ENCODE assay signal across 24 cellular contexts in genomic region chr1:153926405-153926804, GRCh38. TPM values are rescaled to one million over a fixed set of nuclear protein-coding genes. Genes with fewer than 3 reads are reported as not detected.
DNase-seq lines count a peak whose midpoint lies in the region; ATAC-seq, FAIRE-seq and TF ChIP-seq lines count a peak whose summit lies in the region.
"Had no signal": no experiment of that assay in that cellular context is flagged by ENCODE, and none has a peak within 500 bp of the region (broad histone marks: within the 10 kb centered on the region; RNA-seq: fewer than 3 reads in every experiment).

No MANE protein-coding gene starts in this region.

- WGBS in K562 (ENCODE audit: insufficient coverage, low coverage, missing lambda C conversion rate), result 65% methylated on average over 4 of the region's 4 CpGs

- TF ChIP-seq CTCF in K562 (IDR thresholded peaks at IDR 0.05 in 2 of 3, conservative IDR thresholded peaks at IDR 0.05 in 1 of 3; ENCODE audit: insufficient read depth in 2 of 3, low read depth in 1 of 3, low read length in 3 of 3), result no peak

- no peak overlapping the region for H3K9ac ChIP-seq in K562 (ENCODE audit: insufficient read depth in 1 of 2, low read depth in 2 of 2, low read length in 2 of 2)

- peaks cover 16% of the 10 kb centered on the region; the same call in 2 of the 3 replicates for H3K36me3 ChIP-seq in K562 (ENCODE audit: control insufficient read depth, insufficient read depth, low read length)

- H3K27me3 ChIP-seq in K562 (ENCODE audit: control insufficient read depth in 2 of 2, insufficient read depth in 2 of 2, low read length in 2 of 2), result no peaks in the 10 kb centered on the region
- H3K27me3 ChIP-seq: BLaER1 treated with 17β-estradiol and CSF1 and Interleukin-3, amounts not matched to agents 10 nM and 100 nM had no signal

- H3K27me3 Mint-ChIP-seq in activated naive CD4-positive, alpha-beta T cell treated with anti-CD3 and anti-CD28 coated beads, Interleukin-2, amount 50 U/mL, for 24 hours, result no peaks in the 10 kb centered on the region
- peaks cover 6% of the 10 kb centered on the region for H3K27me3 Mint-ChIP-seq in activated naive CD4-positive, alpha-beta T cell treated with anti-CD3 and anti-CD28 coated beads, Interleukin-2, amount 10 ng/mL, durations not matched to agents 7 days and 5 days

- in situ Hi-C loops in K562 (cut with MboI), result no loop called here

- POLR2A ChIA-PET in K562 (lab: Yijun Ruan, JAX), result interaction anchor here (1.2 kb wide), 1 partner anchor 44 kb away, joined by 3 read pairs; no protein-coding TSS in a partner anchor

- no peaks in the 10 kb centered on the region for H3K9me1 ChIP-seq in K562 (ENCODE audit: control insufficient read depth, insufficient read depth, low read length)

- H3K4me3 ChIP-seq in K562, result no peak overlapping the region
- H3K4me3 ChIP-seq: A549; BLaER1 treated with 17β-estradiol and CSF1 and Interleukin-3, amounts not matched to agents 10 nM and 100 nM; GM23338 had no signal

- no peaks in the 10 kb centered on the region for H3K9me3 ChIP-seq in K562 (replicated peaks; ENCODE audit: control insufficient read depth, insufficient read depth, low read depth, low read length)
- H3K9me3 ChIP-seq: A549; BLaER1 treated with 17β-estradiol and CSF1 and Interleukin-3, amounts not matched to agents 10 nM and 100 nM had no signal

- no peak overlapping the region for H3K4me2 ChIP-seq in K562 (ENCODE audit: insufficient read depth, low read length)
- H3K4me2 ChIP-seq: A549, GM23338 had no signal

- peaks cover 9% of the 10 kb centered on the region for H3K79me2 ChIP-seq in K562 (ENCODE audit: control insufficient read depth, insufficient read depth, low read length)

- DNase-seq in activated naive CD4-positive, alpha-beta T cell treated with anti-CD3 and anti-CD28 coated beads, Interleukin-2, amount 10 ng/mL, durations not matched to agents 7 days and 5 days, result no peak
- DNase-seq in K562 (ENCODE audit: extremely low read depth in 1 of 4, low spot score in 3 of 4) (no peak), substantia nigra (lab: John Stamatoyannopoulos, UW) (no peak), sciatic nerve (ENCODE audit: low spot score) (no peak)
- no peak for DNase-seq in activated CD4-positive, alpha-beta T cell treated with anti-CD3 and anti-CD28 coated beads, Interleukin-2, amount 50 U/mL, for 4 hours
- DNase-seq: Calu3; CD8-positive, alpha-beta T cell; DMS 273 treated with DMSO at 0.1 percent for 48 hours; DMS53; DND-41; EL; HCEC 1CT; HFFc6; IMR-90; KBM-7 had no signal

- H3K27ac Mint-ChIP-seq in activated naive CD4-positive, alpha-beta T cell treated with anti-CD3 and anti-CD28 coated beads, Interleukin-2, amount 50 U/mL, for 24 hours, result peak overlapping the region; percentile 8
- H3K27ac Mint-ChIP-seq in activated naive CD4-positive, alpha-beta T cell treated with anti-CD3 and anti-CD28 coated beads, Interleukin-2, amount 10 ng/mL, durations not matched to agents 7 days and 5 days, result no peak overlapping the region
- H3K27ac Mint-ChIP-seq: CD8-positive, alpha-beta T cell; GM23338; HFFc6 had no signal

- ATAC-seq in K562, result no peak
- ATAC-seq in sciatic nerve, result no peak
- ATAC-seq: A549; CD8-positive, alpha-beta T cell; GM23338 had no signal

- no peak overlapping the region for H3K4me3 Mint-ChIP-seq in activated naive CD4-positive, alpha-beta T cell treated with anti-CD3 and anti-CD28 coated beads, Interleukin-2, amount 50 U/mL, for 24 hours
- H3K4me3 Mint-ChIP-seq in activated naive CD4-positive, alpha-beta T cell treated with anti-CD3 and anti-CD28 coated beads, Interleukin-2, amount 10 ng/mL, durations not matched to agents 7 days and 5 days, result no peak overlapping the region
- H3K4me3 Mint-ChIP-seq: CD8-positive, alpha-beta T cell; GM23338; HFFc6 had no signal

- H3K4me1 Mint-ChIP-seq in activated naive CD4-positive, alpha-beta T cell treated with anti-CD3 and anti-CD28 coated beads, Interleukin-2, amount 50 U/mL, for 24 hours, result peaks cover 19% of the 10 kb centered on the region
- peaks cover 29% of the 10 kb centered on the region for H3K4me1 Mint-ChIP-seq in activated naive CD4-positive, alpha-beta T cell treated with anti-CD3 and anti-CD28 coated beads, Interleukin-2, amount 10 ng/mL, durations not matched to agents 7 days and 5 days

- no peaks in the 10 kb centered on the region for H3K36me3 Mint-ChIP-seq in activated naive CD4-positive, alpha-beta T cell treated with anti-CD3 and anti-CD28 coated beads, Interleukin-2, amount 50 U/mL, for 24 hours
- H3K36me3 Mint-ChIP-seq in activated naive CD4-positive, alpha-beta T cell treated with anti-CD3 and anti-CD28 coated beads, Interleukin-2, amount 10 ng/mL, durations not matched to agents 7 days and 5 days, result peaks cover 17% of the 10 kb centered on the region

- no peaks in the 10 kb centered on the region for H3K9me3 Mint-ChIP-seq in activated naive CD4-positive, alpha-beta T cell treated with anti-CD3 and anti-CD28 coated beads, Interleukin-2, amount 50 U/mL, for 24 hours
- no peaks in the 10 kb centered on the region for H3K9me3 Mint-ChIP-seq in activated naive CD4-positive, alpha-beta T cell treated with anti-CD3 and anti-CD28 coated beads, Interleukin-2, amount 10 ng/mL, durations not matched to agents 7 days and 5 days
- H3K9me3 Mint-ChIP-seq: CD8-positive, alpha-beta T cell; GM23338; HFFc6 had no signal

- no TSS peak for BruUV-seq in K562 (replicated peaks; lab: Mats Ljungman, UMichigan)

- no peak for TF ChIP-seq EP300 in K562 (IDR thresholded peaks at IDR 0.05; ENCODE audit: low read length)

- TF ChIP-seq POLR2A in K562 (conservative IDR thresholded peaks at IDR 0.05), result no peak

- FAIRE-seq in K562 (lab: Jason Lieb, UNC), result no peak
- FAIRE-seq: A549, GM12891, GM19239, H54 had no signal

- CTCF ChIA-PET in activated naive CD4-positive, alpha-beta T cell treated with anti-CD3 and anti-CD28 coated beads, Interleukin-2, amount 10 ng/mL, durations not matched to agents 7 days and 5 days (lab: Charles Lee), result no interaction called here
- CTCF ChIA-PET in K562 (lab: Yijun Ruan, JAX; ENCODE audit: low intra/inter-chr PET ratio), result no interaction called here

- H3K4me1 ChIP-seq in K562 (replicated peaks in 1 of 2; ENCODE audit: control insufficient read depth in 2 of 2, insufficient read depth in 2 of 2, low read length in 2 of 2), result peaks cover 0 to 4% of the 10 kb centered on the region in 2 experiments; a peak in 3 of 5 replicates

- intact Hi-C loops in K562 (cut with micrococcal nuclease) (no loop called here), sciatic nerve (cut with DNase I) (no loop called here)

- H4K20me1 ChIP-seq in K562 (replicated peaks; ENCODE audit: control insufficient read depth, insufficient read depth, low read length), result no peaks in the 10 kb centered on the region

- TF ChIP-seq RAD21 in K562 (CRISPR knock-in tag; conservative IDR thresholded peaks at IDR 0.05 in 1 of 2, IDR thresholded peaks at IDR 0.05 in 1 of 2), result no peak

- no peak overlapping the region for H3K27ac ChIP-seq in K562 (ENCODE audit: extremely low read depth, low read depth, low read length)
- H3K27ac ChIP-seq in substantia nigra (ENCODE audit: low read depth, low read length, poor library complexity, severe bottlenecking), result peak overlapping the region; percentile 99
- H3K27ac ChIP-seq: 22Rv1, A549, HL-60 had no signal

- H2AFZ ChIP-seq in K562 (ENCODE audit: low read depth, low read length), result peak overlapping the region; percentile 46; the same call in 1 of the 2 replicates
- H2AFZ ChIP-seq: GM23338 had no signal

RNA-seq across cellular contexts. Expression of gene GATAD2B, which starts 3.6 kb away (rescaled TPM):
- 26.9 and 41.3 TPM in 2 replicates for total RNA-seq in K562 (2011; cell fraction: chromatin; rRNA removed; ENCODE audit: low replicate concordance)
- 14.7 and 15.7 TPM in 2 replicates for total RNA-seq in K562 (2011; cell fraction: nucleolus; rRNA removed)
- total RNA-seq in K562 (2011; cell fraction: nucleoplasm; rRNA removed), result 46.3 and 60.1 TPM in 2 replicates
- total RNA-seq in K562 (2014; rRNA removed) (3.5 TPM in 2 replicates), K562 (2014; rRNA removed; fragmentation: Illumina TruSeq; extraction: Trizol) (4.9 and 6.3 TPM in 2 replicates), K562 (2015; rRNA removed; fragmentation: Illumina TruSeq; extraction: Trizol) (4.5 and 5.3 TPM in 2 replicates), K562 (2021) (35.0 and 40.2 TPM in 2 replicates), sciatic nerve (59.6 TPM)
- polyA plus RNA-seq in K562 (2011; rRNA removed) (4.7 and 6.7 TPM in 2 replicates), K562 (2014; fragmentation: Illumina TruSeq; extraction: Trizol) (13.9 and 14.8 TPM in 2 replicates), K562 (2014; fragmentation: Nextera tagmentation; extraction: Ambion mirVana) (1 to 10 TPM; 1.5 to 6.6 TPM), K562 (2014; rRNA removed) (7.8 and 9.0 TPM in 2 replicates)
- 5.3 and 5.5 TPM in 2 replicates for polyA plus RNA-seq in K562 (2011; cell fraction: cytosol; rRNA removed)
- polyA plus RNA-seq in K562 (2011; cell fraction: nucleus; rRNA removed), result 15.2 and 16.7 TPM in 2 replicates
- polyA plus RNA-seq in K562 (2012), result 6.6 and 7.6 TPM in 2 replicates
- polyA minus RNA-seq in K562 (2011; rRNA and poly(A)+ RNA removed), result 8.7 and 10.3 TPM in 2 replicates
- 16.0 and 22.3 TPM in 2 replicates for polyA minus RNA-seq in K562 (2011; cell fraction: cytosol; rRNA and poly(A)+ RNA removed)
- 5.0 and 9.1 TPM in 2 replicates for polyA minus RNA-seq in K562 (2011; cell fraction: nucleus; rRNA and poly(A)+ RNA removed)

RNA-seq across cellular contexts. Expression of gene DENND4B, which starts 20.1 kb away (rescaled TPM):
- total RNA-seq in K562 (2011; cell fraction: chromatin; rRNA removed; ENCODE audit: low replicate concordance), result 519 and 1,217 TPM in 2 replicates
- 693 and 731 TPM in 2 replicates for total RNA-seq in K562 (2011; cell fraction: nucleolus; rRNA removed)
- total RNA-seq in K562 (2011; cell fraction: nucleoplasm; rRNA removed), result 509 and 519 TPM in 2 replicates
- total RNA-seq in K562 (2014; rRNA removed), result 20.2 and 21.7 TPM in 2 replicates
- total RNA-seq in K562 (2014; rRNA removed; fragmentation: Illumina TruSeq; extraction: Trizol), result 11.0 and 15.6 TPM in 2 replicates
- 21.0 and 23.1 TPM in 2 replicates for total RNA-seq in K562 (2015; rRNA removed; fragmentation: Illumina TruSeq; extraction: Trizol)
- total RNA-seq in K562 (2021), result 70.0 and 80.5 TPM in 2 replicates
- polyA plus RNA-seq in K562 (2011; rRNA removed), result 28.8 and 75.9 TPM in 2 replicates
- polyA plus RNA-seq in K562 (2011; cell fraction: cytosol; rRNA removed), result 28.0 and 43.8 TPM in 2 replicates
- polyA plus RNA-seq in K562 (2011; cell fraction: nucleus; rRNA removed), result 734 and 802 TPM in 2 replicates
- 45.4 and 65.7 TPM in 2 replicates for polyA plus RNA-seq in K562 (2012)
- 47.4 and 52.5 TPM in 2 replicates for polyA plus RNA-seq in K562 (2014; fragmentation: Illumina TruSeq; extraction: Trizol)
- polyA plus RNA-seq in K562 (2014; fragmentation: Nextera tagmentation; extraction: Ambion mirVana), result 10 to 100 TPM in 1 of 2 experiments, 1 to 10 TPM in 1; 9.5 to 13.4 TPM
- polyA plus RNA-seq in K562 (2014; rRNA removed), result 63.3 and 74.0 TPM in 2 replicates
- 17.3 and 28.6 TPM in 2 replicates for polyA minus RNA-seq in K562 (2011; rRNA and poly(A)+ RNA removed)
- polyA minus RNA-seq in K562 (2011; cell fraction: cytosol; rRNA and poly(A)+ RNA removed), result 35.8 and 41.5 TPM in 2 replicates
- 191 and 272 TPM in 2 replicates for polyA minus RNA-seq in K562 (2011; cell fraction: nucleus; rRNA and poly(A)+ RNA removed)
- total RNA-seq in sciatic nerve, result 78.9 TPM

RNA-seq across cellular contexts. Expression of gene CRTC2, which starts 32.0 kb away (rescaled TPM):
- total RNA-seq in K562 (2011; cell fraction: chromatin; rRNA removed; ENCODE audit: low replicate concordance), result 62.1 and 111 TPM in 2 replicates
- total RNA-seq in K562 (2011; cell fraction: nucleolus; rRNA removed), result 38.7 and 54.5 TPM in 2 replicates
- total RNA-seq in K562 (2011; cell fraction: nucleoplasm; rRNA removed), result 51.0 and 73.5 TPM in 2 replicates
- 7.7 and 8.5 TPM in 2 replicates for total RNA-seq in K562 (2014; rRNA removed)
- total RNA-seq in K562 (2014; rRNA removed; fragmentation: Illumina TruSeq; extraction: Trizol), result 5.6 TPM in 2 replicates
- total RNA-seq in K562 (2015; rRNA removed; fragmentation: Illumina TruSeq; extraction: Trizol), result 10.2 and 10.4 TPM in 2 replicates
- 23.8 and 26.4 TPM in 2 replicates for total RNA-seq in K562 (2021)
- polyA plus RNA-seq in K562 (2011; rRNA removed), result 13.3 and 26.5 TPM in 2 replicates
- polyA plus RNA-seq in K562 (2011; cell fraction: cytosol; rRNA removed), result 23.6 and 27.7 TPM in 2 replicates
- 87.5 and 92.0 TPM in 2 replicates for polyA plus RNA-seq in K562 (2011; cell fraction: nucleus; rRNA removed)
- 19.4 and 28.0 TPM in 2 replicates for polyA plus RNA-seq in K562 (2012)
- 24.0 TPM in 2 replicates for polyA plus RNA-seq in K562 (2014; fragmentation: Illumina TruSeq; extraction: Trizol)
- 1 to 10 TPM; 2.7 to 3.3 TPM for polyA plus RNA-seq in K562 (2014; fragmentation: Nextera tagmentation; extraction: Ambion mirVana)
- 18.9 and 24.0 TPM in 2 replicates for polyA plus RNA-seq in K562 (2014; rRNA removed)
- polyA minus RNA-seq in K562 (2011; rRNA and poly(A)+ RNA removed), result 13.9 and 22.4 TPM in 2 replicates
- 15.3 and 34.3 TPM in 2 replicates for polyA minus RNA-seq in K562 (2011; cell fraction: cytosol; rRNA and poly(A)+ RNA removed)
- 21.1 and 33.1 TPM in 2 replicates for polyA minus RNA-seq in K562 (2011; cell fraction: nucleus; rRNA and poly(A)+ RNA removed)
- 58.1 TPM for total RNA-seq in sciatic nerve

RNA-seq across cellular contexts. Expression of gene SLC39A1, which starts 36.9 kb away (rescaled TPM):
- total RNA-seq in K562 (2011; cell fraction: chromatin; rRNA removed; ENCODE audit: low replicate concordance), result 31.6 and 67.2 TPM in 2 replicates
- 106 and 118 TPM in 2 replicates for total RNA-seq in K562 (2011; cell fraction: nucleolus; rRNA removed)
- total RNA-seq in K562 (2011; cell fraction: nucleoplasm; rRNA removed), result 87.4 and 103 TPM in 2 replicates
- total RNA-seq in K562 (2014; rRNA removed) (81.1 and 88.3 TPM in 2 replicates), K562 (2014; rRNA removed; fragmentation: Illumina TruSeq; extraction: Trizol) (43.0 and 45.3 TPM in 2 replicates), K562 (2015; rRNA removed; fragmentation: Illumina TruSeq; extraction: Trizol) (62.5 and 62.7 TPM in 2 replicates), K562 (2021) (70.2 and 70.6 TPM in 2 replicates), sciatic nerve (73.9 TPM)
- polyA plus RNA-seq in K562 (2011; rRNA removed) (52.9 and 61.3 TPM in 2 replicates), K562 (2014; fragmentation: Illumina TruSeq; extraction: Trizol) (72.8 and 84.3 TPM in 2 replicates), K562 (2014; fragmentation: Nextera tagmentation; extraction: Ambion mirVana) (10 to 100 TPM in 1 of 2 experiments, 1 to 10 TPM in 1; 9.9 to 12.9 TPM), K562 (2014; rRNA removed) (69.5 and 76.1 TPM in 2 replicates)
- 98.7 and 108 TPM in 2 replicates for polyA plus RNA-seq in K562 (2011; cell fraction: cytosol; rRNA removed)
- 34.7 and 36.6 TPM in 2 replicates for polyA plus RNA-seq in K562 (2011; cell fraction: nucleus; rRNA removed)
- polyA plus RNA-seq in K562 (2012), result 65.9 and 66.7 TPM in 2 replicates
- polyA minus RNA-seq in K562 (2011; rRNA and poly(A)+ RNA removed), result 43.9 and 46.0 TPM in 2 replicates
- 37.1 and 42.1 TPM in 2 replicates for polyA minus RNA-seq in K562 (2011; cell fraction: cytosol; rRNA and poly(A)+ RNA removed)
- polyA minus RNA-seq in K562 (2011; cell fraction: nucleus; rRNA and poly(A)+ RNA removed), result 15.1 and 25.0 TPM in 2 replicates

RNA-seq across cellular contexts. Expression of gene CREB3L4, which starts 41.3 kb away (rescaled TPM):
- total RNA-seq in K562 (2011; cell fraction: chromatin; rRNA removed; ENCODE audit: low replicate concordance), result 34.5 and 62.3 TPM in 2 replicates
- 45.7 and 50.8 TPM in 2 replicates for total RNA-seq in K562 (2011; cell fraction: nucleolus; rRNA removed)
- total RNA-seq in K562 (2011; cell fraction: nucleoplasm; rRNA removed), result 31.9 and 42.5 TPM in 2 replicates
- total RNA-seq in K562 (2014; rRNA removed) (13.5 and 13.9 TPM in 2 replicates), K562 (2014; rRNA removed; fragmentation: Illumina TruSeq; extraction: Trizol) (10.7 and 11.3 TPM in 2 replicates), K562 (2015; rRNA removed; fragmentation: Illumina TruSeq; extraction: Trizol) (9.6 and 9.9 TPM in 2 replicates), K562 (2021) (11.1 and 12.7 TPM in 2 replicates), sciatic nerve (11.8 TPM)
- polyA plus RNA-seq in K562 (2011; rRNA removed) (18.6 and 23.7 TPM in 2 replicates), K562 (2014; fragmentation: Illumina TruSeq; extraction: Trizol) (13.9 and 14.3 TPM in 2 replicates), K562 (2014; fragmentation: Nextera tagmentation; extraction: Ambion mirVana) (10 to 100 TPM; 13.3 to 17.2 TPM), K562 (2014; rRNA removed) (16.6 and 17.7 TPM in 2 replicates)
- polyA plus RNA-seq in K562 (2011; cell fraction: cytosol; rRNA removed), result 22.6 and 23.0 TPM in 2 replicates
- 62.9 and 71.1 TPM in 2 replicates for polyA plus RNA-seq in K562 (2011; cell fraction: nucleus; rRNA removed)
- 10.1 and 29.4 TPM in 2 replicates for polyA plus RNA-seq in K562 (2012)
- polyA minus RNA-seq in K562 (2011; rRNA and poly(A)+ RNA removed), result 15.3 and 15.8 TPM in 2 replicates
- 8.3 and 8.4 TPM in 2 replicates for polyA minus RNA-seq in K562 (2011; cell fraction: cytosol; rRNA and poly(A)+ RNA removed)
- 13.9 and 19.8 TPM in 2 replicates for polyA minus RNA-seq in K562 (2011; cell fraction: nucleus; rRNA and poly(A)+ RNA removed)
